In genomic region chr16:20774703-20775362, GRCh38 we compare ENCODE assay signal across 8 cellular contexts. TPM values are rescaled to one million over a fixed set of nuclear protein-coding genes. Genes with fewer than 3 reads are reported as not detected.
DNase-seq lines count a peak whose midpoint lies in the region; ATAC-seq, FAIRE-seq and TF ChIP-seq lines count a peak whose summit lies in the region.

No MANE protein-coding gene starts in this region.

- no peaks in the 10 kb centered on the region for H3K27me3 ChIP-seq in H1 (replicated peaks in 1 of 4; ENCODE audit: control insufficient read depth in 3 of 4, extremely low read depth in 1 of 4, insufficient read depth in 3 of 4, low read length in 3 of 4)
- no peaks in the 10 kb centered on the region for H3K27me3 ChIP-seq in testis

- no peak overlapping the region for H3K18ac ChIP-seq in H1 (ENCODE audit: extremely low read depth, low read length)

- H4K20me1 ChIP-seq in H1 (replicated peaks in 1 of 2; ENCODE audit: control insufficient read depth in 1 of 2, insufficient read depth in 2 of 2, low read length in 2 of 2) = no peaks in the 10 kb centered on the region

- H3K79me1 ChIP-seq in H1 (ENCODE audit: low read depth, low read length) = no peaks in the 10 kb centered on the region

- no peak overlapping the region for H3K56ac ChIP-seq in H1 (replicated peaks; ENCODE audit: insufficient read length, low read depth, low read length)

- intact Hi-C loops in activated CD4-positive, alpha-beta T cell treated with anti-CD3 and anti-CD28 coated beads, Interleukin-2, amount 10 ng/mL, durations not matched to agents 24 days and 14 days (cut with micrococcal nuclease) = no loop called here
- intact Hi-C loops in testis (cut with DNase I; ENCODE audit: low total_unique reads) = no loop called here

- no peak overlapping the region for H3K14ac ChIP-seq in H1 (ENCODE audit: insufficient read length)

- peak; percentile 47 to 55 for ATAC-seq in naive B cell (ENCODE audit: low read depth in 2 of 2)

- H3K4me1 ChIP-seq in H1 (replicated peaks in 1 of 4; ENCODE audit: control insufficient read depth in 3 of 4, insufficient read depth in 4 of 4, low read length in 3 of 4) (no peaks in the 10 kb centered on the region; a peak in 1 of 7 replicates), testis (no peaks in the 10 kb centered on the region)

- peak; percentile 79 for TF ChIP-seq CTCF in AG10803 (conservative IDR thresholded peaks at IDR 0.05; ENCODE audit: low read length)
- peak; percentile 85 for TF ChIP-seq CTCF in GM20000 (IDR thresholded peaks at IDR 0.05; ENCODE audit: extremely low read depth, missing control alignments)
- TF ChIP-seq CTCF in H1 (IDR thresholded peaks at IDR 0.05; ENCODE audit: control extremely low read depth in 1 of 3, insufficient read depth in 1 of 3, low read depth in 1 of 3, low read length in 3 of 3) = peak; percentile 80 to 99 (median 97)
- peak in 2 of 3 experiments; percentile 5 to 42 for TF ChIP-seq CTCF in testis (IDR thresholded peaks at IDR 0.05)

- no peaks in the 10 kb centered on the region for H3K4me1 Mint-ChIP-seq in activated CD4-positive, alpha-beta T cell treated with anti-CD3 and anti-CD28 coated beads, Interleukin-2, amount 10 ng/mL, durations not matched to agents 24 days and 14 days
- H3K4me1 Mint-ChIP-seq in naive B cell = no peaks in the 10 kb centered on the region

- H3K9me3 ChIP-seq in H1 (ENCODE audit: insufficient read depth in 2 of 2, low read depth in 1 of 2, low read length in 1 of 2) = no peaks in the 10 kb centered on the region
- H3K9me3 ChIP-seq in testis = no peaks in the 10 kb centered on the region

- H2BK15ac ChIP-seq in H1 (ENCODE audit: low read length) = peak overlapping the region; percentile 46; the same call in 1 of the 2 replicates

- H3K4me3 ChIP-seq in AG10803 (ENCODE audit: low read length) (no peak overlapping the region), H1 (ENCODE audit: extremely low read depth in 1 of 4, insufficient read depth in 2 of 4, low read depth in 3 of 4, low read length in 4 of 4) (no peak overlapping the region), testis (no peak overlapping the region)

- H3K27ac ChIP-seq in H1 (ENCODE audit: low read depth, low read length) (no peak overlapping the region), testis (no peak overlapping the region)

- H2BK5ac ChIP-seq in H1 (ENCODE audit: low read depth, low read length) = no peak overlapping the region

- TF ChIP-seq RAD21 in H1 (IDR thresholded peaks at IDR 0.05 in 1 of 2, conservative IDR thresholded peaks at IDR 0.05 in 1 of 2; ENCODE audit: low read depth in 2 of 2, low read length in 2 of 2) = peak; percentile 73 to 81

- no peaks in the 10 kb centered on the region for H3K79me2 ChIP-seq in H1 (ENCODE audit: control insufficient read depth in 1 of 2, insufficient read depth in 2 of 2, low read length in 2 of 2)

- H3K36me3 Mint-ChIP-seq in activated CD4-positive, alpha-beta T cell treated with anti-CD3 and anti-CD28 coated beads, Interleukin-2, amount 10 ng/mL, durations not matched to agents 24 days and 14 days (ENCODE audit: low read depth) = no peaks in the 10 kb centered on the region
- no peaks in the 10 kb centered on the region for H3K36me3 Mint-ChIP-seq in naive B cell

- H3K27ac Mint-ChIP-seq in activated CD4-positive, alpha-beta T cell treated with anti-CD3 and anti-CD28 coated beads, Interleukin-2, amount 10 ng/mL, durations not matched to agents 24 days and 14 days = no peak overlapping the region
- H3K27ac Mint-ChIP-seq in naive B cell = no peak overlapping the region

- CTCF ChIA-PET in H1 (lab: Charles Lee; ENCODE audit: partially characterized antibody) = interaction anchor here (0.6 to 3.0 kb wide), 16 partner anchors 8 to 1824 kb away, joined by 3 to 12 read pairs (median 4); no protein-coding TSS in a partner anchor

- POLR2A ChIA-PET in H1 (lab: Charles Lee; ENCODE audit: partially characterized antibody) = interaction anchor here (0.8 to 1.6 kb wide), 3 partner anchors 9 to 32 kb away, joined by 3 to 7 read pairs (median 6); partner anchors contain the start of genes ERI2 and REXO5

- no peaks in the 10 kb centered on the region for H3K9me3 Mint-ChIP-seq in activated CD4-positive, alpha-beta T cell treated with anti-CD3 and anti-CD28 coated beads, Interleukin-2, amount 10 ng/mL, durations not matched to agents 24 days and 14 days
- H3K9me3 Mint-ChIP-seq in naive B cell = no peaks in the 10 kb centered on the region

- no peak overlapping the region for H2BK120ac ChIP-seq in H1 (replicated peaks; ENCODE audit: low read depth, low read length)

- no peak overlapping the region for H4K91ac ChIP-seq in H1 (replicated peaks; ENCODE audit: insufficient read length, low read length)

- H4K5ac ChIP-seq in H1 (ENCODE audit: insufficient read length, low read depth, low read length) = no peak overlapping the region

- DNase-seq in AG10803 (ENCODE audit: low read depth) (peak; percentile 62), GM20000 (ENCODE audit: low spot score) (peak; percentile 49), NCI-H524 (lab: John Stamatoyannopoulos, UW) (peak; percentile 32 to 75), H1 (ENCODE audit: low read depth in 1 of 2, low spot score in 2 of 2) (peak; percentile 80 to 90), naive B cell (peak; percentile 19), testis (peak; percentile 80), NCI-H1048 (lab: John Stamatoyannopoulos, UW) (no peak)
- peak; percentile 89 for DNase-seq in activated CD4-positive, alpha-beta T cell treated with anti-CD3 and anti-CD28 coated beads, Interleukin-2, amount 10 ng/mL, durations not matched to agents 24 days and 14 days

- TF ChIP-seq POLR2A in H1 (IDR thresholded peaks at IDR 0.05; ENCODE audit: control extremely low read depth in 1 of 2, low read depth in 2 of 2, low read length in 2 of 2) (no peak), testis (IDR thresholded peaks at IDR 0.05) (no peak)

- 0 out of 2 replicates have a peak overlapping the region, but pooled peaks have one; percentile 50 for H2BK12ac ChIP-seq in H1 (ENCODE audit: low read depth, low read length)

- H3K23me2 ChIP-seq in H1 (ENCODE audit: low read depth, low read length) = no peaks in the 10 kb centered on the region

- FAIRE-seq in H1 (lab: Jason Lieb, UNC) = peak; percentile 83

- TF ChIP-seq EP300 in H1 (IDR thresholded peaks at IDR 0.05; ENCODE audit: borderline replicate concordance in 1 of 2, low read depth in 2 of 2, low read length in 2 of 2) = no peak

- H3K27me3 Mint-ChIP-seq in activated CD4-positive, alpha-beta T cell treated with anti-CD3 and anti-CD28 coated beads, Interleukin-2, amount 10 ng/mL, durations not matched to agents 24 days and 14 days = no peaks in the 10 kb centered on the region
- H3K27me3 Mint-ChIP-seq in naive B cell = no peaks in the 10 kb centered on the region

- no peak overlapping the region for H3K4ac ChIP-seq in H1 (replicated peaks; ENCODE audit: insufficient read length, low read depth, low read length)

- H3K4me3 Mint-ChIP-seq in activated CD4-positive, alpha-beta T cell treated with anti-CD3 and anti-CD28 coated beads, Interleukin-2, amount 10 ng/mL, durations not matched to agents 24 days and 14 days = no peak overlapping the region
- H3K4me3 Mint-ChIP-seq in naive B cell = no peak overlapping the region

- 48% methylated on average over 7 of the region's 7 CpGs; no CpG with 5 or more reads in 1 of the 2 experiments for WGBS in H1 (ENCODE audit: extremely low coverage in 1 of 2, insufficient coverage in 1 of 2, insufficient read length in 1 of 2, insufficient replicate concordance in 2 of 2, low coverage in 1 of 2, low lambda C conversion rate in 2 of 2, missing lambda C conversion rate in 1 of 2), 2 experiments
- WGBS in testis, 2 donors = 68 to 90% methylated on average over 4 to 7 of the region's 7 CpGs

- no peak overlapping the region for H4K8ac ChIP-seq in H1 (ENCODE audit: extremely low read depth, insufficient read depth, low read length)

- H2AK5ac ChIP-seq in H1 (ENCODE audit: low read depth, low read length) = no peak overlapping the region

- H2BK20ac ChIP-seq in H1 (ENCODE audit: low read length) = no peak overlapping the region

- H3K23ac ChIP-seq in H1 (ENCODE audit: insufficient read length) = no peak overlapping the region

- H3K36me3 ChIP-seq in H1 (ENCODE audit: control insufficient read depth in 2 of 4, insufficient read depth in 4 of 4, low read length in 3 of 4) (no peaks in the 10 kb centered on the region), testis (ENCODE audit: low read depth, missing control alignments) (no peaks in the 10 kb centered on the region)

- H3K9ac ChIP-seq in H1 (replicated peaks in 1 of 4; ENCODE audit: extremely low read depth in 1 of 4, low read depth in 3 of 4, low read length in 3 of 4) = no peak overlapping the region

- no peak overlapping the region for H2AFZ ChIP-seq in H1 (ENCODE audit: low read length)

- H3K4me2 ChIP-seq in H1 (ENCODE audit: insufficient read depth in 1 of 2, low read depth in 2 of 2, low read length in 2 of 2) = no peak overlapping the region

RNA-seq across cellular contexts. Expression of gene ACSM3, which starts 11.0 kb away (rescaled TPM):
- 2.7 and 3.5 TPM in 2 replicates for total RNA-seq in activated CD4-positive, alpha-beta T cell treated with anti-CD3 and anti-CD28 coated beads, Interleukin-2, amount 10 ng/mL, durations not matched to agents 24 days and 14 days
- 3.3 and 6.2 TPM in 2 replicates for total RNA-seq in H1 (2021; fragmentation: NEBNext Ultra II Directional; extraction: Animal tissue kit (Norgen Biotek cat#: 25700))
- polyA plus RNA-seq in H1 (2011; rRNA removed) (4.9 and 5.7 TPM in 2 replicates), naive B cell (ENCODE audit: low read depth in 6 of 6) (10 to 100 TPM in 1 of 6 donors, 1 to 10 TPM in 5; 2.8 to 13.3 (median 6.4) TPM), testis (ENCODE audit: insufficient read depth, low read depth, low replicate concordance) (41.1 TPM)
- polyA plus RNA-seq in H1 (2011; cell fraction: cytosol; rRNA removed) = 7.3 TPM
- polyA plus RNA-seq in H1 (2011; cell fraction: nucleus; rRNA removed) = 4.2 TPM
- 5.2 to 7.9 TPM (median 5.5 TPM) in 4 replicates for polyA plus RNA-seq in H1 (2012, experiment 1 of 2)
- polyA plus RNA-seq in H1 (2012, experiment 2 of 2) = 0.93 TPM
- 6.8 TPM for polyA plus RNA-seq in H1 (2013, experiment 1 of 2)
- polyA plus RNA-seq in H1 (2013, experiment 2 of 2) = 6.5 TPM
- 4.2 and 4.6 TPM in 2 replicates for polyA minus RNA-seq in H1 (2011; rRNA and poly(A)+ RNA removed)
- 3.9 TPM for polyA minus RNA-seq in H1 (2011; cell fraction: cytosol; rRNA and poly(A)+ RNA removed)
- polyA minus RNA-seq in H1 (2011; cell fraction: nucleus; rRNA and poly(A)+ RNA removed) = 4.7 TPM
- 100 to 1,000 TPM in 1 of 2 donors, 10 to 100 TPM in 1; 68.0 to 120 TPM for total RNA-seq in testis

RNA-seq across cellular contexts. Expression of gene ERI2, which starts 31.4 kb away (rescaled TPM):
- 15.1 and 15.7 TPM in 2 replicates for total RNA-seq in activated CD4-positive, alpha-beta T cell treated with anti-CD3 and anti-CD28 coated beads, Interleukin-2, amount 10 ng/mL, durations not matched to agents 24 days and 14 days
- 12.6 and 14.5 TPM in 2 replicates for total RNA-seq in H1 (2021; fragmentation: NEBNext Ultra II Directional; extraction: Animal tissue kit (Norgen Biotek cat#: 25700))
- polyA plus RNA-seq in H1 (2011; rRNA removed) = 5.4 and 11.0 TPM in 2 replicates
- polyA plus RNA-seq in H1 (2011; cell fraction: cytosol; rRNA removed) = 8.2 TPM
- polyA plus RNA-seq in H1 (2011; cell fraction: nucleus; rRNA removed) = 5.3 TPM
- polyA plus RNA-seq in H1 (2012, experiment 1 of 2) = 6.7 to 10.7 TPM (median 7.9 TPM) in 4 replicates
- 0.58 TPM for polyA plus RNA-seq in H1 (2012, experiment 2 of 2)
- polyA plus RNA-seq in H1 (2013, experiment 1 of 2) = 9.4 TPM
- 8.0 TPM for polyA plus RNA-seq in H1 (2013, experiment 2 of 2)
- polyA minus RNA-seq in H1 (2011; rRNA and poly(A)+ RNA removed) = 9.4 and 16.3 TPM in 2 replicates
- 12.2 TPM for polyA minus RNA-seq in H1 (2011; cell fraction: cytosol; rRNA and poly(A)+ RNA removed)
- polyA minus RNA-seq in H1 (2011; cell fraction: nucleus; rRNA and poly(A)+ RNA removed) = 12.7 TPM
- polyA plus RNA-seq in naive B cell (ENCODE audit: low read depth in 6 of 6) = 1 to 10 TPM; 1.3 to 4.1 (median 2.0) TPM
- 10 to 100 TPM; 66.5 to 71.1 TPM for total RNA-seq in testis
- 42.9 TPM for polyA plus RNA-seq in testis (ENCODE audit: insufficient read depth, low read depth, low replicate concordance)

RNA-seq across cellular contexts. Expression of gene REXO5, which starts 31.5 kb away (rescaled TPM):
- total RNA-seq in activated CD4-positive, alpha-beta T cell treated with anti-CD3 and anti-CD28 coated beads, Interleukin-2, amount 10 ng/mL, durations not matched to agents 24 days and 14 days = 9.3 and 11.7 TPM in 2 replicates
- total RNA-seq in H1 (2021; fragmentation: NEBNext Ultra II Directional; extraction: Animal tissue kit (Norgen Biotek cat#: 25700)) = 6.0 and 8.9 TPM in 2 replicates
- polyA plus RNA-seq in H1 (2011; rRNA removed) (2.2 and 2.4 TPM in 2 replicates), naive B cell (ENCODE audit: low read depth in 6 of 6) (not detected), testis (ENCODE audit: insufficient read depth, low read depth, low replicate concordance) (991 TPM)
- polyA plus RNA-seq in H1 (2011; cell fraction: cytosol; rRNA removed) = 4.6 TPM
- 7.8 TPM for polyA plus RNA-seq in H1 (2011; cell fraction: nucleus; rRNA removed)
- polyA plus RNA-seq in H1 (2012, experiment 1 of 2) = 4.7 to 6.2 TPM (median 5.6 TPM) in 4 replicates
- 3.9 TPM for polyA plus RNA-seq in H1 (2012, experiment 2 of 2)
- 3.8 TPM for polyA plus RNA-seq in H1 (2013, experiment 1 of 2)
- polyA plus RNA-seq in H1 (2013, experiment 2 of 2) = 3.6 TPM
- polyA minus RNA-seq in H1 (2011; rRNA and poly(A)+ RNA removed) = 8.6 and 12.7 TPM in 2 replicates
- polyA minus RNA-seq in H1 (2011; cell fraction: cytosol; rRNA and poly(A)+ RNA removed) = 3.6 TPM
- polyA minus RNA-seq in H1 (2011; cell fraction: nucleus; rRNA and poly(A)+ RNA removed) = 19.9 TPM
- total RNA-seq in testis = 100 to 1,000 TPM; 228 to 234 TPM

RNA-seq across cellular contexts. Expression of gene THUMPD1, which starts 33.2 kb away (rescaled TPM):
- 44.7 and 47.4 TPM in 2 replicates for total RNA-seq in activated CD4-positive, alpha-beta T cell treated with anti-CD3 and anti-CD28 coated beads, Interleukin-2, amount 10 ng/mL, durations not matched to agents 24 days and 14 days
- total RNA-seq in H1 (2021; fragmentation: NEBNext Ultra II Directional; extraction: Animal tissue kit (Norgen Biotek cat#: 25700)) = 46.9 and 49.4 TPM in 2 replicates
- polyA plus RNA-seq in H1 (2011; rRNA removed) (31.6 and 51.3 TPM in 2 replicates), naive B cell (ENCODE audit: low read depth in 6 of 6) (10 to 100 TPM; 35.1 to 75.3 (median 62.8) TPM), testis (ENCODE audit: insufficient read depth, low read depth, low replicate concordance) (35.0 TPM)
- polyA plus RNA-seq in H1 (2011; cell fraction: cytosol; rRNA removed) = 37.1 TPM
- 41.2 TPM for polyA plus RNA-seq in H1 (2011; cell fraction: nucleus; rRNA removed)
- polyA plus RNA-seq in H1 (2012, experiment 1 of 2) = 22.6 to 33.6 TPM (median 27.5 TPM) in 4 replicates
- 2.3 TPM for polyA plus RNA-seq in H1 (2012, experiment 2 of 2)
- polyA plus RNA-seq in H1 (2013, experiment 1 of 2) = 42.2 TPM
- 37.4 TPM for polyA plus RNA-seq in H1 (2013, experiment 2 of 2)
- 38.8 and 57.4 TPM in 2 replicates for polyA minus RNA-seq in H1 (2011; rRNA and poly(A)+ RNA removed)
- polyA minus RNA-seq in H1 (2011; cell fraction: cytosol; rRNA and poly(A)+ RNA removed) = 45.5 TPM
- polyA minus RNA-seq in H1 (2011; cell fraction: nucleus; rRNA and poly(A)+ RNA removed) = 123 TPM
- total RNA-seq in testis = 100 to 1,000 TPM; 100 to 111 TPM

Comparison
In these comparisons a context has a peak if more than half of its experiments do, and no peak if none do; other contexts are left out.
1. CTCF ChIP-seq: peak in every context shown above with its lines; median percentile 97 in H1; 85 in GM20000; 79 in AG10803; 24 in testis.
2. RNA of gene REXO5, which starts 31.5 kb away (total RNA-seq): 228 to 234 TPM in testis; 9.3 to 11.7 TPM in activated CD4-positive, alpha-beta T cell treated with anti-CD3 and anti-CD28 coated beads, Interleukin-2, amount 10 ng/mL, durations not matched to agents 24 days and 14 days and 6.0 to 8.9 TPM in H1; every median in the first group is over 10 times any median in the second.